ENCODE assay signal across 12 cellular contexts in the genomic region with DNA sequence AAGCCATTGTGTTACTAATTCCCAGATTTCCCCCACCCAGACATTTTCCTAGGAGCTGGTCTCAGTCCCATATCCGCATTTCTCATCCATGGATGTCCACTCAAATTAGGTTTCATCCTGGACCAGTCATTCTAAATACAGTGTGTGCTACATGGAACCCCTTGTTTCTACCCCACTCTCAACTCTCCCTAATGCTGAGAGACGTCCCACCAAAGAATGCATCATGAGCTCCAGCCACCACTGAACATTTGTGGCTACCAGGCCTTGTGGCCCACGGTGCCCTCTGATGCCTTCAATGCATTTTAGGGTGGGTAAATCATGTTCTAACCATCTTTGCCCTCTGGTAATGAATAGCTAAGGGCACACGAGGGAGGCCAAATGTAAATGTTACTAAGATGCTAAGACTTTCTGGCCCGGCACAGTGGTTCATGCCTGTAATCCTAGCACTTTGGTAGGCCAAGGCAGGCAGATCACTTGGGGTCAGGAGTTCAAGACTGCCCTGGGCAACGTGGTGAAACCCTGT. TPM values are rescaled to one million over a fixed set of nuclear protein-coding genes. Genes with fewer than 3 reads are reported as not detected.
A peak's percentile ranks its signal among the peaks of the same experiment; 100 is the strongest.
DNase-seq lines count a peak whose midpoint lies in the region; ATAC-seq, FAIRE-seq and TF ChIP-seq lines count a peak whose summit lies in the region.
"Had no signal": no experiment of that assay in that cellular context is flagged by ENCODE, and none has a peak within 500 bp of the region (broad histone marks: within the 10 kb centered on the region; RNA-seq: fewer than 3 reads in every experiment).

No MANE protein-coding gene starts in this region.

- no peak overlapping the region for H2BK120ac ChIP-seq in mesenchymal stem cell (ENCODE audit: low read depth, low read length)

- H2BK15ac ChIP-seq in mesenchymal stem cell (ENCODE audit: low read depth, poor library complexity, severe bottlenecking) = no peak overlapping the region

- H3K4me1 ChIP-seq in CD4-positive, alpha-beta memory T cell (ENCODE audit: insufficient read depth, low read length) = peaks cover 33% of the 10 kb centered on the region
- H3K4me1 ChIP-seq in HCT116 (ENCODE audit: control insufficient read depth in 1 of 2, insufficient read depth in 2 of 2, low read length in 2 of 2) = peaks cover 9 to 29% of the 10 kb centered on the region in 2 experiments; a peak in 3 of 4 replicates
- peaks cover 14% of the 10 kb centered on the region for H3K4me1 ChIP-seq in mesenchymal stem cell (ENCODE audit: control insufficient read depth, insufficient read depth, low read depth, low read length)

- peak overlapping the region in 1 of 2 experiments; percentile 98 for H3K23ac ChIP-seq in mesenchymal stem cell (ENCODE audit: low read length in 2 of 2)

- peak overlapping the region in 5 of 8 donors; percentile 33 to 60 (median 37) for H3K4me3 Mint-ChIP-seq in CD4-positive, alpha-beta memory T cell
- H3K4me3 Mint-ChIP-seq in activated T-helper 1 cell treated with anti-CD3 and anti-CD28 coated beads, Interleukin-12 subunit alpha, Interleukin-12 subunit beta, Interleukin-2, Interleukin-4 antibody, amounts not matched to agents 30 ng/mL and 10 ng/mL and 1 ng/mL, durations not matched to agents 14 hours and 24 hours and 36 hours = peak overlapping the region; percentile 99

- H2BK12ac ChIP-seq in mesenchymal stem cell (ENCODE audit: low read length in 2 of 2) = peak overlapping the region in 1 of 2 experiments; percentile 34

- no peak overlapping the region for H3K14ac ChIP-seq in mesenchymal stem cell (ENCODE audit: low read length in 2 of 2)

- H4K91ac ChIP-seq in mesenchymal stem cell (ENCODE audit: low read length) = no peak overlapping the region

- H3K4me2 ChIP-seq in HCT116 (ENCODE audit: low read length) (no peak overlapping the region), mesenchymal stem cell (ENCODE audit: low read length, poor library complexity, severe bottlenecking) (peak overlapping the region; percentile 10)

- H3K79me2 ChIP-seq in HCT116 (ENCODE audit: insufficient read depth, low read length) = peaks cover 32% of the 10 kb centered on the region

- no peaks in the 10 kb centered on the region for H3K9me2 ChIP-seq in HCT116 (ENCODE audit: insufficient read depth)

- no peak for FAIRE-seq in GM12891 (lab: Jason Lieb, UNC)
- FAIRE-seq: urothelium cell line had no signal

- no peak overlapping the region for H3K27ac ChIP-seq in CD4-positive, alpha-beta memory T cell (ENCODE audit: low read depth, low read length)
- H3K27ac ChIP-seq in HCT116 (ENCODE audit: low read depth, low read length) = peak overlapping the region; percentile 93
- peak overlapping the region; percentile 13 for H3K27ac ChIP-seq in mesenchymal stem cell (ENCODE audit: low read length, poor library complexity, severe bottlenecking)

- H3K18ac ChIP-seq in mesenchymal stem cell (ENCODE audit: low read depth in 1 of 2, low read length in 2 of 2) = no peak overlapping the region

- H3K79me1 ChIP-seq in mesenchymal stem cell (replicated peaks; ENCODE audit: low read length, poor library complexity, severe bottlenecking) = peaks cover 6% of the 10 kb centered on the region

- no peak overlapping the region for H2AK5ac ChIP-seq in mesenchymal stem cell (ENCODE audit: low read length, severe bottlenecking)

- H3K27ac Mint-ChIP-seq in CD4-positive, alpha-beta memory T cell = peak overlapping the region; percentile 26 to 95 (median 79)
- peak overlapping the region; percentile 22 for H3K27ac Mint-ChIP-seq in activated T-helper 1 cell treated with anti-CD3 and anti-CD28 coated beads, Interleukin-12 subunit alpha, Interleukin-12 subunit beta, Interleukin-2, Interleukin-4 antibody, amounts not matched to agents 30 ng/mL and 10 ng/mL and 1 ng/mL, durations not matched to agents 14 hours and 24 hours and 36 hours

- H3K4me1 Mint-ChIP-seq in CD4-positive, alpha-beta memory T cell = peaks cover 21 to 54% (median 38%) of the 10 kb centered on the region in 4 donors
- H3K4me1 Mint-ChIP-seq in activated T-helper 1 cell treated with anti-CD3 and anti-CD28 coated beads, Interleukin-12 subunit alpha, Interleukin-12 subunit beta, Interleukin-2, Interleukin-4 antibody, amounts not matched to agents 30 ng/mL and 10 ng/mL and 1 ng/mL, durations not matched to agents 14 hours and 24 hours and 36 hours (ENCODE audit: low read depth) = peaks cover 31% of the 10 kb centered on the region

- H3K9me3 Mint-ChIP-seq in CD4-positive, alpha-beta memory T cell = peaks cover 0 to 7% (median 0%) of the 10 kb centered on the region in 8 donors
- H3K9me3 Mint-ChIP-seq in activated T-helper 1 cell treated with anti-CD3 and anti-CD28 coated beads, Interleukin-12 subunit alpha, Interleukin-12 subunit beta, Interleukin-2, Interleukin-4 antibody, amounts not matched to agents 30 ng/mL and 10 ng/mL and 1 ng/mL, durations not matched to agents 14 hours and 24 hours and 36 hours = no peaks in the 10 kb centered on the region

- intact Hi-C loops in CD4-positive, alpha-beta memory T cell (cut with micrococcal nuclease) = no loop called here
- intact Hi-C loops in HCT116 (cut with micrococcal nuclease) = no loop called here
- intact Hi-C loops in activated T-helper 1 cell treated with anti-CD3 and anti-CD28 coated beads, Interleukin-12 subunit alpha, Interleukin-12 subunit beta, Interleukin-2, Interleukin-4 antibody, amounts not matched to agents 30 ng/mL and 10 ng/mL and 1 ng/mL, durations not matched to agents 14 hours and 24 hours and 36 hours (cut with micrococcal nuclease) = no loop called here

- no peak overlapping the region for H4K8ac ChIP-seq in mesenchymal stem cell (ENCODE audit: low read length)

- BruUV-seq in HCT116 (replicated peaks; lab: Mats Ljungman, UMichigan) = no TSS peak

- CTCF ChIA-PET in CD4-positive, alpha-beta memory T cell (lab: Charles Lee; ENCODE audit: partially characterized antibody) = interaction anchor here (0.7 to 5.0 kb wide), 7 partner anchors 18 to 329 kb away, joined by 3 to 23 read pairs (median 5); partner anchors contain the start of genes TRNAU1AP and YTHDF2
- CTCF ChIA-PET in HCT116 (lab: Charles Lee) = interaction anchor here (1.5 kb wide), 1 partner anchor 26 kb away, joined by 6 read pairs; the partner anchor contains the start of gene TRNAU1AP

- H3K36me3 Mint-ChIP-seq in CD4-positive, alpha-beta memory T cell = peaks cover 39 to 54% of the 10 kb centered on the region in 2 donors
- H3K36me3 Mint-ChIP-seq in activated T-helper 1 cell treated with anti-CD3 and anti-CD28 coated beads, Interleukin-12 subunit alpha, Interleukin-12 subunit beta, Interleukin-2, Interleukin-4 antibody, amounts not matched to agents 30 ng/mL and 10 ng/mL and 1 ng/mL, durations not matched to agents 14 hours and 24 hours and 36 hours (ENCODE audit: low read depth) = peaks cover 38% of the 10 kb centered on the region

- H3K36me3 ChIP-seq in CD4-positive, alpha-beta memory T cell (ENCODE audit: insufficient read depth, low read length) = peaks cover 39% of the 10 kb centered on the region
- H3K36me3 ChIP-seq in HCT116 (ENCODE audit: control insufficient read depth in 1 of 2, insufficient read depth in 2 of 2, low read length in 2 of 2) (peaks cover 21 to 40% of the 10 kb centered on the region in 2 experiments; a peak in 3 of 4 replicates), mesenchymal stem cell (ENCODE audit: control insufficient read depth in 1 of 2, insufficient read depth in 2 of 2, low read depth in 1 of 2, low read length in 2 of 2) (peaks cover 42 to 58% of the 10 kb centered on the region in 2 experiments)

- H2AFZ ChIP-seq in HCT116 (ENCODE audit: low read depth, low read length, poor library complexity, severe bottlenecking) = no peak overlapping the region
- H2AFZ ChIP-seq in mesenchymal stem cell (ENCODE audit: low read depth, low read length) = no peak overlapping the region

- H3K27me3 Mint-ChIP-seq in CD4-positive, alpha-beta memory T cell = no peaks in the 10 kb centered on the region
- no peaks in the 10 kb centered on the region for H3K27me3 Mint-ChIP-seq in activated T-helper 1 cell treated with anti-CD3 and anti-CD28 coated beads, Interleukin-12 subunit alpha, Interleukin-12 subunit beta, Interleukin-2, Interleukin-4 antibody, amounts not matched to agents 30 ng/mL and 10 ng/mL and 1 ng/mL, durations not matched to agents 14 hours and 24 hours and 36 hours (ENCODE audit: insufficient read depth)

- POLR2A ChIA-PET in CD4-positive, alpha-beta memory T cell (lab: Charles Lee; ENCODE audit: partially characterized antibody) = interaction anchor here (0.6 to 9.1 kb wide), 11 partner anchors 8 to 602 kb away, joined by 3 to 234 read pairs (median 46); partner anchors contain the start of genes GMEB1, RCC1, RNU11 and SRSF4
- POLR2A ChIA-PET in HCT116 (lab: Charles Lee) = interaction anchor here (0.6 to 2.1 kb wide), 9 partner anchors 10 to 356 kb away, joined by 3 to 6 read pairs (median 3); partner anchors contain the start of genes TAF12 and TRNAU1AP

- WGBS in mesenchymal stem cell = 84% methylated on average over 6 of the region's 6 CpGs

- H3K9ac ChIP-seq in HCT116 (ENCODE audit: low read length) (peak overlapping the region; percentile 96; the same call in 1 of the 2 replicates), mesenchymal stem cell (ENCODE audit: low read length) (peak overlapping the region; percentile 97)

- no peak for TF ChIP-seq RAD21 in HCT116 (IDR thresholded peaks at IDR 0.05; ENCODE audit: low read depth)

- no peak for DNase-seq in CD4-positive, alpha-beta memory T cell
- DNase-seq in HCT116 (ENCODE audit: low read depth, low spot score) = no peak
- DNase-seq in activated T-helper 1 cell treated with anti-CD3 and anti-CD28 coated beads, Interleukin-12 subunit alpha, Interleukin-12 subunit beta, Interleukin-2, Interleukin-4 antibody, amounts not matched to agents 30 ng/mL and 10 ng/mL and 1 ng/mL, durations not matched to agents 14 hours and 24 hours and 36 hours (ENCODE audit: low spot score) = no peak
- no peak for DNase-seq in mesenchymal stem cell
- no peak for DNase-seq in GM12891 (ENCODE audit: insufficient read length, low spot score)
- DNase-seq: anterior cingulate cortex, DMS79 treated with DMSO at 0.1 percent for 48 hours, mucosa of descending colon, sigmoid colon had no signal

- peaks cover 29% of the 10 kb centered on the region; the same call in 1 of the 2 replicates for H4K20me1 ChIP-seq in HCT116 (ENCODE audit: insufficient read depth)

- no peak for TF ChIP-seq CTCF in HCT116 (IDR thresholded peaks at IDR 0.05 in 2 of 3, conservative IDR thresholded peaks at IDR 0.05 in 1 of 3; ENCODE audit: borderline replicate concordance in 1 of 3, insufficient read depth in 1 of 3, low read depth in 2 of 3, low read length in 2 of 3)

- RAD21 ChIA-PET in HCT116 (lab: Charles Lee; ENCODE audit: low non-redundant PET in 1 of 2, low total read pairs in 2 of 2, uncharacterized antibody in 2 of 2, unreplicated experiment in 2 of 2) = no interaction called here

- H3K27me3 ChIP-seq in CD4-positive, alpha-beta memory T cell (ENCODE audit: insufficient read depth, low read length) = no peaks in the 10 kb centered on the region
- H3K27me3 ChIP-seq in HCT116 (ENCODE audit: insufficient read depth, low read length) (no peaks in the 10 kb centered on the region), mesenchymal stem cell (ENCODE audit: control insufficient read depth in 1 of 2, insufficient read depth in 1 of 2, low read length in 2 of 2) (no peaks in the 10 kb centered on the region)
- H3K27me3 ChIP-seq: sigmoid colon had no signal

- TF ChIP-seq POLR2A in HCT116 (IDR thresholded peaks at IDR 0.05; ENCODE audit: borderline replicate concordance, extremely low read depth, insufficient read depth, insufficient read length) = no peak
- TF ChIP-seq POLR2A in GM12891 (IDR thresholded peaks at IDR 0.05; ENCODE audit: low read depth, low read length) = no peak

- no peak for ATAC-seq in HCT116
- no peak for ATAC-seq in GM19023 (IDR thresholded peaks at IDR 0.05; ENCODE audit: unreplicated experiment)
- ATAC-seq in GM21619 (IDR thresholded peaks at IDR 0.05; ENCODE audit: unreplicated experiment) = no peak
- ATAC-seq: mucosa of descending colon had no signal

- H3K4ac ChIP-seq in mesenchymal stem cell (ENCODE audit: low read depth in 1 of 2, low read length in 2 of 2) = no peak overlapping the region

- no peak overlapping the region for H2BK5ac ChIP-seq in mesenchymal stem cell (ENCODE audit: low read depth, low read length, poor library complexity, severe bottlenecking)

- H3K4me3 ChIP-seq in CD4-positive, alpha-beta memory T cell (ENCODE audit: low read length in 2 of 2) = no peak overlapping the region
- no peak overlapping the region for H3K4me3 ChIP-seq in HCT116 (replicated peaks in 1 of 2; ENCODE audit: low read depth in 1 of 2, low read length in 2 of 2)
- no peak overlapping the region for H3K4me3 ChIP-seq in mesenchymal stem cell (ENCODE audit: insufficient read depth in 1 of 2, low read depth in 1 of 2, low read length in 2 of 2)
- H3K4me3 ChIP-seq: mucosa of descending colon, sigmoid colon had no signal

- H3K9me3 ChIP-seq in CD4-positive, alpha-beta memory T cell (ENCODE audit: control insufficient read depth in 1 of 2, low read length in 2 of 2) = no peaks in the 10 kb centered on the region
- H3K9me3 ChIP-seq in HCT116 (ENCODE audit: control insufficient read depth in 1 of 2, insufficient read depth in 1 of 2, low read depth in 1 of 2, low read length in 2 of 2) = no peaks in the 10 kb centered on the region
- H3K9me3 ChIP-seq in mesenchymal stem cell (ENCODE audit: control insufficient read depth, low read length) = no peaks in the 10 kb centered on the region
- H3K9me3 ChIP-seq: mucosa of descending colon, sigmoid colon had no signal

RNA-seq across cellular contexts. Expression of gene RAB42, which starts 13.3 kb away (rescaled TPM):
- total RNA-seq in CD4-positive, alpha-beta memory T cell = 1 to 10 TPM in 1 of 2 experiments, under 1 TPM in 1; 0.38 to 1.3 TPM
- not detected for polyA plus RNA-seq in CD4-positive, alpha-beta memory T cell
- not detected for total RNA-seq in HCT116 (2021; ENCODE audit: unreplicated experiment)
- 0.05 and 0.15 TPM in 2 replicates for polyA plus RNA-seq in HCT116 (2012)
- 0.27 TPM in 1 of 2 replicates, not detected in the other for total RNA-seq in activated T-helper 1 cell treated with anti-CD3 and anti-CD28 coated beads, Interleukin-12 subunit alpha, Interleukin-12 subunit beta, Interleukin-2, Interleukin-4 antibody, amounts not matched to agents 30 ng/mL and 10 ng/mL and 1 ng/mL, durations not matched to agents 14 hours and 24 hours and 36 hours
- polyA plus RNA-seq in mesenchymal stem cell (2013, experiment 1 of 2) = 4.8 TPM
- polyA plus RNA-seq in mesenchymal stem cell (2013, experiment 2 of 2) = 4.9 TPM
- 2.2 TPM for polyA plus RNA-seq in GM12891 (2012; ENCODE audit: low read depth, missing spikeins)

RNA-seq across cellular contexts. Expression of gene TRNAU1AP, which starts 25.9 kb away (rescaled TPM):
- 10 to 100 TPM; 46.3 to 46.7 TPM for total RNA-seq in CD4-positive, alpha-beta memory T cell
- 10 to 100 TPM; 25.8 to 30.7 TPM for polyA plus RNA-seq in CD4-positive, alpha-beta memory T cell
- 29.7 TPM for total RNA-seq in HCT116 (2021; ENCODE audit: unreplicated experiment)
- 21.9 and 25.3 TPM in 2 replicates for polyA plus RNA-seq in HCT116 (2012)
- 40.2 and 41.0 TPM in 2 replicates for total RNA-seq in activated T-helper 1 cell treated with anti-CD3 and anti-CD28 coated beads, Interleukin-12 subunit alpha, Interleukin-12 subunit beta, Interleukin-2, Interleukin-4 antibody, amounts not matched to agents 30 ng/mL and 10 ng/mL and 1 ng/mL, durations not matched to agents 14 hours and 24 hours and 36 hours
- polyA plus RNA-seq in mesenchymal stem cell (2013, experiment 1 of 2) = 18.3 TPM
- 16.2 TPM for polyA plus RNA-seq in mesenchymal stem cell (2013, experiment 2 of 2)
- 20.8 TPM for polyA plus RNA-seq in GM12891 (2012; ENCODE audit: low read depth, missing spikeins)
